22 cellular contexts compared by ENCODE assay signal in genomic region chr12:96265836-96266235, GRCh38.
"Had no signal": no experiment of that assay in that cellular context is flagged by ENCODE, and none has a peak within 500 bp of the region (broad histone marks: within the 10 kb centered on the region; RNA-seq: fewer than 3 reads in every experiment).

No MANE protein-coding gene starts in this region.

- DNase-seq: activated B cell treated with CpG ODN at 0.5 μM for 24 hours; activated CD4-positive, alpha-beta memory T cell treated with anti-CD3 and anti-CD28 coated beads for 36 hours; activated CD4-positive, alpha-beta T cell treated with anti-CD3 and anti-CD28 coated beads for 4 hours; activated CD8-positive, alpha-beta memory T cell treated with anti-CD3 and anti-CD28 coated beads, Interleukin-2, amount 10 ng/mL, durations not matched to agents 7 days and 5 days; activated naive CD8-positive, alpha-beta T cell treated with anti-CD3 and anti-CD28 coated beads, Interleukin-2, amount 10 ng/mL, durations not matched to agents 7 days and 5 days; activated T-cell treated with anti-CD3 and anti-CD28 coated beads for 4 hours; amygdala; cerebellar nuclear complex; cortex of kidney; erythroblast; foreskin fibroblast; heart right ventricle; kidney; lower lobe of right lung; naive thymus-derived CD8-positive, alpha-beta T cell; spleen; stimulated activated CD4-positive, alpha-beta T cell treated with anti-CD3 and anti-CD28 coated beads, Interleukin-4, amount 100 ng/mL, for 1 hour; stimulated activated naive CD4-positive, alpha-beta T cell treated with Interleukin-2 at 50 U/mL for 16 hours had no signal

- ATAC-seq: activated CD8-positive, alpha-beta memory T cell treated with anti-CD3 and anti-CD28 coated beads, Interleukin-2, amount 10 ng/mL, durations not matched to agents 7 days and 5 days; heart right ventricle; lower lobe of right lung; naive thymus-derived CD8-positive, alpha-beta T cell had no signal

- H3K4me3 ChIP-seq: heart right ventricle, lower lobe of right lung, spleen, thoracic aorta, vagina had no signal

- H3K4me1 Mint-ChIP-seq: activated naive CD8-positive, alpha-beta T cell treated with anti-CD3 and anti-CD28 coated beads, Interleukin-2, amount 10 ng/mL, durations not matched to agents 7 days and 5 days had no signal

- H3K27me3 Mint-ChIP-seq: activated B cell treated with CpG ODN at 0.5 μM for 24 hours; activated CD4-positive, alpha-beta memory T cell treated with anti-CD3 and anti-CD28 coated beads for 36 hours; activated CD8-positive, alpha-beta memory T cell treated with anti-CD3 and anti-CD28 coated beads, Interleukin-2, amount 10 ng/mL, durations not matched to agents 7 days and 5 days; activated naive CD8-positive, alpha-beta T cell treated with anti-CD3 and anti-CD28 coated beads, Interleukin-2, amount 10 ng/mL, durations not matched to agents 7 days and 5 days; naive thymus-derived CD8-positive, alpha-beta T cell; type B pancreatic cell had no signal

- H3K4me3 Mint-ChIP-seq: activated B cell treated with CpG ODN at 0.5 μM for 24 hours; activated CD4-positive, alpha-beta memory T cell treated with anti-CD3 and anti-CD28 coated beads for 36 hours; activated CD8-positive, alpha-beta memory T cell treated with anti-CD3 and anti-CD28 coated beads, Interleukin-2, amount 10 ng/mL, durations not matched to agents 7 days and 5 days; activated naive CD8-positive, alpha-beta T cell treated with anti-CD3 and anti-CD28 coated beads, Interleukin-2, amount 10 ng/mL, durations not matched to agents 7 days and 5 days; T-helper 1 cell treated with Interleukin-12 subunit alpha and Interleukin-12 subunit beta and Interleukin-4 antibody, amounts not matched to agents 30 μg/mL and 1 μg/mL, for 36 hours; type B pancreatic cell had no signal

- H3K27me3 ChIP-seq: heart right ventricle, spleen, vagina had no signal

- H3K27ac Mint-ChIP-seq: activated B cell treated with CpG ODN at 0.5 μM for 24 hours; activated CD4-positive, alpha-beta memory T cell treated with anti-CD3 and anti-CD28 coated beads for 36 hours; activated CD8-positive, alpha-beta memory T cell treated with anti-CD3 and anti-CD28 coated beads, Interleukin-2, amount 10 ng/mL, durations not matched to agents 7 days and 5 days; activated naive CD8-positive, alpha-beta T cell treated with anti-CD3 and anti-CD28 coated beads, Interleukin-2, amount 10 ng/mL, durations not matched to agents 7 days and 5 days; T-helper 1 cell treated with Interleukin-12 subunit alpha and Interleukin-12 subunit beta and Interleukin-4 antibody, amounts not matched to agents 30 μg/mL and 1 μg/mL, for 36 hours; type B pancreatic cell had no signal

- H3K27ac ChIP-seq: lower lobe of right lung, spleen, thoracic aorta, vagina had no signal

- H3K9me3 Mint-ChIP-seq: activated B cell treated with CpG ODN at 0.5 μM for 24 hours; activated CD4-positive, alpha-beta memory T cell treated with anti-CD3 and anti-CD28 coated beads for 36 hours; activated naive CD8-positive, alpha-beta T cell treated with anti-CD3 and anti-CD28 coated beads, Interleukin-2, amount 10 ng/mL, durations not matched to agents 7 days and 5 days; naive thymus-derived CD8-positive, alpha-beta T cell; T-helper 1 cell treated with Interleukin-12 subunit alpha and Interleukin-12 subunit beta and Interleukin-4 antibody, amounts not matched to agents 30 μg/mL and 1 μg/mL, for 36 hours; type B pancreatic cell had no signal

- H3K36me3 ChIP-seq: thoracic aorta had no signal

- H3K4me1 ChIP-seq: vagina had no signal

- H3K9me3 ChIP-seq: heart right ventricle, lower lobe of right lung, spleen, thoracic aorta, vagina had no signal
